ENCODE assay signal across 8 cellular contexts in genomic region chr3:158097571-158098553, GRCh38. TPM values are rescaled to one million over a fixed set of nuclear protein-coding genes. Genes with fewer than 3 reads are reported as not detected.
A peak's percentile ranks its signal among the peaks of the same experiment; 100 is the strongest.
DNase-seq lines count a peak whose midpoint lies in the region; ATAC-seq and TF ChIP-seq lines count a peak whose summit lies in the region.

No MANE protein-coding gene starts in this region.

- ATAC-seq in GM19452 (IDR thresholded peaks at IDR 0.05; ENCODE audit: unreplicated experiment) (peak; percentile 92), HG03575 (IDR thresholded peaks at IDR 0.05; ENCODE audit: extremely low read depth, insufficient number of reproducible peaks, low FRiP score, unreplicated experiment) (peak; percentile 58), RWPE2 (ENCODE audit: low read depth) (peak; percentile 93)
- peak; percentile 95 to 96 for ATAC-seq in activated naive CD4-positive, alpha-beta T cell treated with anti-CD3 and anti-CD28 coated beads, Interleukin-2, amount 50 U/mL, for 72 hours

- no peak for TF ChIP-seq CTCF in RWPE2 (IDR thresholded peaks at IDR 0.05; ENCODE audit: poor library complexity, severe bottlenecking)

- H3K9me3 ChIP-seq in RWPE2 (ENCODE audit: severe bottlenecking) (no peaks in the 10 kb centered on the region), iPS DF 6.9 (ENCODE audit: control insufficient read depth, insufficient read depth, low read length) (no peaks in the 10 kb centered on the region)

- H3K27ac ChIP-seq in RWPE2 (ENCODE audit: poor library complexity, severe bottlenecking), result no peak overlapping the region
- H3K27ac ChIP-seq in iPS DF 6.9 (ENCODE audit: low read length), result no peak overlapping the region
- H3K27ac ChIP-seq in skin epidermis, result no peak overlapping the region

- no peak overlapping the region for H3K27ac Mint-ChIP-seq in activated naive CD4-positive, alpha-beta T cell treated with anti-CD3 and anti-CD28 coated beads, Interleukin-2, amount 50 U/mL, for 72 hours

- DNase-seq in CD1c-positive myeloid dendritic cell (ENCODE audit: extremely low spot score), result peak; percentile 74
- DNase-seq in RWPE2 (ENCODE audit: low spot score), result no peak
- DNase-seq in activated naive CD4-positive, alpha-beta T cell treated with anti-CD3 and anti-CD28 coated beads, Interleukin-2, amount 50 U/mL, for 72 hours (ENCODE audit: low spot score in 2 of 2), result peak; percentile 74 to 76
- no peak for DNase-seq in iPS DF 6.9 (ENCODE audit: low read depth, low spot score)
- DNase-seq in hypothalamus (lab: John Stamatoyannopoulos, UW), result no peak

- peaks cover 5 to 28% of the 10 kb centered on the region in 2 donors for H3K36me3 Mint-ChIP-seq in activated naive CD4-positive, alpha-beta T cell treated with anti-CD3 and anti-CD28 coated beads, Interleukin-2, amount 50 U/mL, for 72 hours

- H3K4me3 ChIP-seq in RWPE2 (ENCODE audit: severe bottlenecking), result peak overlapping the region; percentile 45
- H3K4me3 ChIP-seq in iPS DF 6.9 (ENCODE audit: low read length), result peak overlapping the region; percentile 52; the same call in 1 of the 2 replicates
- H3K4me3 ChIP-seq in skin epidermis, result peak overlapping the region; percentile 23 to 48 (median 42)

- H3K9me3 Mint-ChIP-seq in activated naive CD4-positive, alpha-beta T cell treated with anti-CD3 and anti-CD28 coated beads, Interleukin-2, amount 50 U/mL, for 72 hours, result peaks cover 5% of the 10 kb centered on the region in 2 donors

- no peaks in the 10 kb centered on the region for H3K36me3 ChIP-seq in RWPE2 (ENCODE audit: low read depth)
- H3K36me3 ChIP-seq in iPS DF 6.9 (ENCODE audit: control insufficient read depth, insufficient read depth, low read length), result no peaks in the 10 kb centered on the region

- no CpG with 5 or more reads among the region's 68 CpGs for WGBS in iPS DF 6.9 (ENCODE audit: insufficient coverage, insufficient read length)

- H3K4me1 ChIP-seq in RWPE2 (ENCODE audit: insufficient read depth, poor library complexity, severe bottlenecking) (no peaks in the 10 kb centered on the region), iPS DF 6.9 (ENCODE audit: control insufficient read depth, insufficient read depth, low read length) (peaks cover 3% of the 10 kb centered on the region)

- H3K27me3 ChIP-seq in RWPE2 (ENCODE audit: insufficient read depth, poor library complexity, severe bottlenecking) (peaks cover 97% of the 10 kb centered on the region), iPS DF 6.9 (ENCODE audit: control insufficient read depth, insufficient read depth, low read length) (peaks cover 63% of the 10 kb centered on the region)

RNA-seq across cellular contexts. Expression of gene SHOX2, which starts 8.4 kb away (rescaled TPM):
- not detected for total RNA-seq in activated naive CD4-positive, alpha-beta T cell treated with anti-CD3 and anti-CD28 coated beads, Interleukin-2, amount 50 U/mL, for 72 hours

RNA-seq across cellular contexts. Expression of gene RSRC1, which starts 12.0 kb away (rescaled TPM):
- 10 to 100 TPM; 25.1 to 47.3 TPM for total RNA-seq in activated naive CD4-positive, alpha-beta T cell treated with anti-CD3 and anti-CD28 coated beads, Interleukin-2, amount 50 U/mL, for 72 hours

Comparison
In these comparisons a context has a peak if more than half of its experiments do, and no peak if none do; other contexts are left out.
1. DNase-seq: peak in CD1c-positive myeloid dendritic cell (single experiment) and activated naive CD4-positive, alpha-beta T cell treated with anti-CD3 and anti-CD28 coated beads, Interleukin-2, amount 50 U/mL, for 72 hours (2 of 2); none in RWPE2 (single experiment), iPS DF 6.9 (single experiment) and hypothalamus (0 of 51).
2. Peak in every context shown above with its lines, with median percentiles within 50 percentile points of each other: ATAC-seq and H3K4me3 ChIP-seq.